Comparison of ENCODE assay signal across 16 cellular contexts in the genomic region with DNA sequence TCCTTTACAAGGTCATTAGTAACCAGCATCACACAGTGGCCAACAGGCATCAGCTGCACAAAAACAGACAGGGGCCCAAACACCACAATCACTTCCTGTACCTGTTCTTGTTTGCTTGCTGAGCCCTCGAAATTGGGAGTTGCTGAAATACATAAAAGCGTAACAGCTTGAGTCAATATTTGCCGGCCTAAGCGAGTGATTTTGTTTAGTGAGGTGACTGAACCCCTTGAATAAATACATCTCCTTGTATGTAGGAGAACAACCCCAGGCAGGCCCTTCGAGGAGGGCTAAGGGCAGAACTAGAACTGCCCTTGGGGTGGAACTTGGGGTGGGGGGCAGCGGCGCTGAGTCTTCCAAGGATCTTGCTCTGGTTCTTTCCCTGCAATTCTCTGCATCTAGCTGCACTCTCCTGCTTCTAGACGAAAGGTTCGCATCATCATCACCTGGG.
A peak's percentile ranks its signal among the peaks of the same experiment; 100 is the strongest.
DNase-seq lines count a peak whose midpoint lies in the region; TF ChIP-seq lines count a peak whose summit lies in the region.
"Had no signal": no experiment of that assay in that cellular context is flagged by ENCODE, and none has a peak within 500 bp of the region (broad histone marks: within the 10 kb centered on the region; RNA-seq: fewer than 3 reads in every experiment).

No MANE protein-coding gene starts in this region.

- intact Hi-C loops in stomach (cut with DNase I; ENCODE audit: low total_unique reads) = no loop called here

- H3K4me1 ChIP-seq in hepatocyte (ENCODE audit: insufficient read depth) (peaks cover 28% of the 10 kb centered on the region), stomach (peaks cover 22 to 54% (median 34%) of the 10 kb centered on the region in 4 donors)

- H3K4me2 ChIP-seq in hepatocyte = no peak overlapping the region
- H3K4me2 ChIP-seq: BLaER1 treated with 17β-estradiol and CSF1 and Interleukin-3, amounts not matched to agents 10 nM and 100 nM had no signal

- TF ChIP-seq POLR2A in stomach (IDR thresholded peaks at IDR 0.05) = no peak

- 50% methylated on average over 9 of the region's 9 CpGs for WGBS in hepatocyte (ENCODE audit: low lambda C conversion rate, missing lambda C conversion rate)
- 32 to 72% (median 47%) methylated on average over 7 to 9 of the region's 9 CpGs for WGBS in stomach, 5 donors

- TF ChIP-seq CTCF in hepatocyte (IDR thresholded peaks at IDR 0.05; ENCODE audit: poor library complexity) = no peak
- TF ChIP-seq CTCF in stomach (IDR thresholded peaks at IDR 0.05) = no peak

- TF ChIP-seq EP300 in stomach (IDR thresholded peaks at IDR 0.05) = no peak

- H3K36me3 ChIP-seq in hepatocyte (replicated peaks; ENCODE audit: insufficient read depth, low read depth) = no peaks in the 10 kb centered on the region
- H3K36me3 ChIP-seq in stomach = no peaks in the 10 kb centered on the region
- H3K36me3 ChIP-seq: BLaER1 treated with 17β-estradiol and CSF1 and Interleukin-3, amounts not matched to agents 10 nM and 100 nM had no signal

- H3K9me2 ChIP-seq in hepatocyte (replicated peaks; ENCODE audit: insufficient read depth) = no peaks in the 10 kb centered on the region

- H3K4me3 ChIP-seq in hepatocyte (no peak overlapping the region), stomach (no peak overlapping the region)
- H3K4me3 ChIP-seq: BLaER1 treated with 17β-estradiol and CSF1 and Interleukin-3, amounts not matched to agents 10 nM and 100 nM had no signal

- DNase-seq in NCI-H1105 treated with DMSO at 0.1 percent for 48 hours (lab: John Stamatoyannopoulos, UW) (peak; percentile 39), NCI-H1105 (lab: John Stamatoyannopoulos, UW) (no peak), NCI-H2196 treated with DMSO at 0.1 percent for 48 hours (lab: John Stamatoyannopoulos, UW; ENCODE audit: unreplicated experiment) (peak; percentile 73), hepatocyte (ENCODE audit: low spot score) (peak; percentile 31), stomach (peak; percentile 76), NCI-H82 treated with DMSO at 0.1 percent for 48 hours (lab: John Stamatoyannopoulos, UW; ENCODE audit: unreplicated experiment) (no peak), glomerular visceral epithelial cell (ENCODE audit: extremely low spot score) (no peak), iPS-NIHi7 (ENCODE audit: extremely low spot score) (no peak)
- DNase-seq: activated CD4-positive, alpha-beta T cell treated with anti-CD3 and anti-CD28 coated beads for 1 hour; activated effector memory CD4-positive, alpha-beta T cell treated with anti-CD3 and anti-CD28 coated beads, Interleukin-2, amount 50 U/mL, for 16 hours; anterior cingulate cortex; natural killer cell; NCI-H187 treated with DMSO at 0.1 percent for 48 hours; T-helper 2 cell had no signal

- H4K20me1 ChIP-seq in hepatocyte (ENCODE audit: insufficient read depth, poor library complexity, severe bottlenecking) = no peaks in the 10 kb centered on the region
- H4K20me1 ChIP-seq: BLaER1 treated with 17β-estradiol and CSF1 and Interleukin-3, amounts not matched to agents 10 nM and 100 nM had no signal

- H3K9me3 ChIP-seq in hepatocyte (ENCODE audit: low read depth) (no peaks in the 10 kb centered on the region), stomach (no peaks in the 10 kb centered on the region)

- H3K27me3 ChIP-seq in hepatocyte (no peaks in the 10 kb centered on the region), stomach (no peaks in the 10 kb centered on the region)
- H3K27me3 ChIP-seq: BLaER1 treated with 17β-estradiol and CSF1 and Interleukin-3, amounts not matched to agents 10 nM and 100 nM had no signal

- no peaks in the 10 kb centered on the region for H3K79me2 ChIP-seq in hepatocyte

- H2AFZ ChIP-seq in hepatocyte = no peak overlapping the region

- peak overlapping the region; percentile 33 for H3K27ac ChIP-seq in hepatocyte
- peak overlapping the region; percentile 34 to 84 (median 65) for H3K27ac ChIP-seq in stomach
- H3K27ac ChIP-seq: 22Rv1; BLaER1 treated with 17β-estradiol and CSF1 and Interleukin-3, amounts not matched to agents 10 nM and 100 nM had no signal

Comparison
In these comparisons a context has a peak if more than half of its experiments do, and no peak if none do; other contexts are left out.
1. DNase-seq: peak in NCI-H1105 treated with DMSO at 0.1 percent for 48 hours (single experiment), NCI-H2196 treated with DMSO at 0.1 percent for 48 hours (single experiment), hepatocyte (single experiment) and stomach (single experiment); none in NCI-H1105 (single experiment), NCI-H82 treated with DMSO at 0.1 percent for 48 hours (single experiment), glomerular visceral epithelial cell (single experiment) and iPS-NIHi7 (single experiment).